ENCODE assay signal across 1 cellular context in genomic region chrX:39619182-39620009, GRCh38.
TF ChIP-seq lines count a peak whose summit lies in the region.

No MANE protein-coding gene starts in this region.

TF ChIP-seq in WTC11, 78 proteins besides CTCF, POLR2A, EP300 and RAD21 (continued from another document):
- TF ChIP-seq AR (CRISPR knock-in tag; IDR thresholded peaks at IDR 0.05), result no peak
- TF ChIP-seq TP53 (CRISPR knock-in tag; IDR thresholded peaks at IDR 0.05), result no peak
- TF ChIP-seq PRDM15 (CRISPR knock-in tag; IDR thresholded peaks at IDR 0.05), result no peak
- TF ChIP-seq FOXK1 (CRISPR knock-in tag; IDR thresholded peaks at IDR 0.05), result no peak
